In the genomic region with DNA sequence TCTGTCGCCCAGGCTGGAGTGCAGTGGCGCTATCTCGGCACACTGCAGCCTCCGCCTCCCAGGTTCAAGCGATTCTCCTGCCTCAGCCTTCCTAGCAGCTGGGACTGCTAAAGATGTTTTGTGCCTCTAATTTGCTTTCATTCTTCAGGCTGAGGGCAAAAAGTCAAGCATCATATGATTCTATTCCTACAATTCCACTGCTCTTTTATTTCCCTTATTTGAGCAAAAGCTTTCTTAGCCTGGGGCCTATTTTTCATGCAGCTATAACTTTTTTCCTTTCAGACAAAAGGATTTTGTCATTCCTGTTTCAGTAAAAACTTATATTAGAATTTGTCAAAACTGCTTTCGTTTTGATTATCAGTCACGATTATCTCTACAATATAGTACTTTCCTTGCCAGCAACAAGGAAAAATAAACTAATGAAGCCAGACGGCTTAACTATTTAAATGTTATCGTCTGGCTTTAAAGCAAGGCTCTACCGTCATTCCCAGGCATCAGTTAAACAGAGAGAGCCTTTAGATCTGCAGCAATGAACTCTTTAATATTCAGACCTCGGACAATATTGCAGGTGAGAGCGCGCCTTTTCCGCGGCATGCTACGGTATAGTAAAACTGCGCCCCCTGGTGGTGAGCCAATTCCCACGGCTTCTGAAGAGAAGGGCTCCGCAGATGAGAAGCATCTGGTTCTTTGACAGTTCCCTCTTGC, we compare ENCODE assay signal across 1 cellular context.
TF ChIP-seq lines count a peak whose summit lies in the region.

No MANE protein-coding gene starts in this region.

TF ChIP-seq in HepG2, 621 proteins besides CTCF, POLR2A, EP300 and RAD21 (continued from another document and continues in another):
- TF ChIP-seq, protein P1, sequence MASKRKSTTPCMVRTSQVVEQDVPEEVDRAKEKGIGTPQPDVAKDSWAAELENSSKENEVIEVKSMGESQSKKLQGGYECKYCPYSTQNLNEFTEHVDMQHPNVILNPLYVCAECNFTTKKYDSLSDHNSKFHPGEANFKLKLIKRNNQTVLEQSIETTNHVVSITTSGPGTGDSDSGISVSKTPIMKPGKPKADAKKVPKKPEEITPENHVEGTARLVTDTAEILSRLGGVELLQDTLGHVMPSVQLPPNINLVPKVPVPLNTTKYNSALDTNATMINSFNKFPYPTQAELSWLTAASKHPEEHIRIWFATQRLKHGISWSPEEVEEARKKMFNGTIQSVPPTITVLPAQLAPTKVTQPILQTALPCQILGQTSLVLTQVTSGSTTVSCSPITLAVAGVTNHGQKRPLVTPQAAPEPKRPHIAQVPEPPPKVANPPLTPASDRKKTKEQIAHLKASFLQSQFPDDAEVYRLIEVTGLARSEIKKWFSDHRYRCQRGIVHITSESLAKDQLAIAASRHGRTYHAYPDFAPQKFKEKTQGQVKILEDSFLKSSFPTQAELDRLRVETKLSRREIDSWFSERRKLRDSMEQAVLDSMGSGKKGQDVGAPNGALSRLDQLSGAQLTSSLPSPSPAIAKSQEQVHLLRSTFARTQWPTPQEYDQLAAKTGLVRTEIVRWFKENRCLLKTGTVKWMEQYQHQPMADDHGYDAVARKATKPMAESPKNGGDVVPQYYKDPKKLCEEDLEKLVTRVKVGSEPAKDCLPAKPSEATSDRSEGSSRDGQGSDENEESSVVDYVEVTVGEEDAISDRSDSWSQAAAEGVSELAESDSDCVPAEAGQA (IDR thresholded peaks at IDR 0.05; ENCODE audit: low read depth), result no peak
- TF ChIP-seq, protein P1 (CRISPR knock-in tag; IDR thresholded peaks at IDR 0.05; ENCODE audit: borderline replicate concordance), result no peak
- TF ChIP-seq CBX5 (CRISPR knock-in tag; IDR thresholded peaks at IDR 0.05; ENCODE audit: borderline replicate concordance), result no peak
- no peak for TF ChIP-seq ZNF614 (CRISPR knock-in tag; IDR thresholded peaks at IDR 0.05; ENCODE audit: borderline replicate concordance)
- no peak for TF ChIP-seq SRSF4 (IDR thresholded peaks at IDR 0.05; ENCODE audit: low read depth, low read length, poor library complexity, severe bottlenecking)
- no peak for TF ChIP-seq ZMYM3 (CRISPR knock-in tag; IDR thresholded peaks at IDR 0.05)
- TF ChIP-seq, protein P2, sequence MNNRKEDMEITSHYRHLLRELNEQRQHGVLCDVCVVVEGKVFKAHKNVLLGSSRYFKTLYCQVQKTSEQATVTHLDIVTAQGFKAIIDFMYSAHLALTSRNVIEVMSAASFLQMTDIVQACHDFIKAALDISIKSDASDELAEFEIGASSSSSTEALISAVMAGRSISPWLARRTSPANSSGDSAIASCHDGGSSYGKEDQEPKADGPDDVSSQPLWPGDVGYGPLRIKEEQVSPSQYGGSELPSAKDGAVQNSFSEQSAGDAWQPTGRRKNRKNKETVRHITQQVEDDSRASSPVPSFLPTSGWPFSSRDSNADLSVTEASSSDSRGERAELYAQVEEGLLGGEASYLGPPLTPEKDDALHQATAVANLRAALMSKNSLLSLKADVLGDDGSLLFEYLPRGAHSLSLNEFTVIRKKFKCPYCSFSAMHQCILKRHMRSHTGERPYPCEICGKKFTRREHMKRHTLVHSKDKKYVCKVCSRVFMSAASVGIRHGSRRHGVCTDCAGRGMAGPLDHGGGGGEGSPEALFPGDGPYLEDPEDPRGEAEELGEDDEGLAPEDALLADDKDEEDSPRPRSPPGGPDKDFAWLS (CRISPR knock-in tag; IDR thresholded peaks at IDR 0.05; ENCODE audit: borderline replicate concordance), result no peak
- TF ChIP-seq MXD4 (CRISPR knock-in tag; IDR thresholded peaks at IDR 0.05), result no peak
- TF ChIP-seq, protein P3, sequence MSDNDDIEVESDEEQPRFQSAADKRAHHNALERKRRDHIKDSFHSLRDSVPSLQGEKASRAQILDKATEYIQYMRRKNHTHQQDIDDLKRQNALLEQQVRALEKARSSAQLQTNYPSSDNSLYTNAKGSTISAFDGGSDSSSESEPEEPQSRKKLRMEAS (IDR thresholded peaks at IDR 0.05), result peak; percentile 91
- TF ChIP-seq NR2F2 (IDR thresholded peaks at IDR 0.05; ENCODE audit: borderline replicate concordance, low read depth), result no peak
- no peak for TF ChIP-seq ZKSCAN8 (CRISPR knock-in tag; IDR thresholded peaks at IDR 0.05; ENCODE audit: borderline replicate concordance)
- no peak for TF ChIP-seq DMAP1 (CRISPR knock-in tag; IDR thresholded peaks at IDR 0.05)
- no peak for TF ChIP-seq ZNF430 (CRISPR knock-in tag; IDR thresholded peaks at IDR 0.05)
- no peak for TF ChIP-seq TCF7L2 (IDR thresholded peaks at IDR 0.05; ENCODE audit: low read depth, low read length)
- no peak for TF ChIP-seq ZSCAN20 (CRISPR knock-in tag; IDR thresholded peaks at IDR 0.05; ENCODE audit: borderline replicate concordance)
- TF ChIP-seq, protein P4, sequence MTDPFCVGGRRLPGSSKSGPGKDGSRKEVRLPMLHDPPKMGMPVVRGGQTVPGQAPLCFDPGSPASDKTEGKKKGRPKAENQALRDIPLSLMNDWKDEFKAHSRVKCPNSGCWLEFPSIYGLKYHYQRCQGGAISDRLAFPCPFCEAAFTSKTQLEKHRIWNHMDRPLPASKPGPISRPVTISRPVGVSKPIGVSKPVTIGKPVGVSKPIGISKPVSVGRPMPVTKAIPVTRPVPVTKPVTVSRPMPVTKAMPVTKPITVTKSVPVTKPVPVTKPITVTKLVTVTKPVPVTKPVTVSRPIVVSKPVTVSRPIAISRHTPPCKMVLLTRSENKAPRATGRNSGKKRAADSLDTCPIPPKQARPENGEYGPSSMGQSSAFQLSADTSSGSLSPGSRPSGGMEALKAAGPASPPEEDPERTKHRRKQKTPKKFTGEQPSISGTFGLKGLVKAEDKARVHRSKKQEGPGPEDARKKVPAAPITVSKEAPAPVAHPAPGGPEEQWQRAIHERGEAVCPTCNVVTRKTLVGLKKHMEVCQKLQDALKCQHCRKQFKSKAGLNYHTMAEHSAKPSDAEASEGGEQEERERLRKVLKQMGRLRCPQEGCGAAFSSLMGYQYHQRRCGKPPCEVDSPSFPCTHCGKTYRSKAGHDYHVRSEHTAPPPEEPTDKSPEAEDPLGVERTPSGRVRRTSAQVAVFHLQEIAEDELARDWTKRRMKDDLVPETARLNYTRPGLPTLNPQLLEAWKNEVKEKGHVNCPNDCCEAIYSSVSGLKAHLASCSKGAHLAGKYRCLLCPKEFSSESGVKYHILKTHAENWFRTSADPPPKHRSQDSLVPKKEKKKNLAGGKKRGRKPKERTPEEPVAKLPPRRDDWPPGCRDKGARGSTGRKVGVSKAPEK (CRISPR knock-in tag; IDR thresholded peaks at IDR 0.05; ENCODE audit: borderline replicate concordance), result 0 out of 2 replicates have a peak, but pooled peaks have one; percentile 78
- no peak for TF ChIP-seq PAX8 (CRISPR knock-in tag; IDR thresholded peaks at IDR 0.05; ENCODE audit: borderline replicate concordance)
- no peak for TF ChIP-seq ZSCAN12 (CRISPR knock-in tag; IDR thresholded peaks at IDR 0.05)
- TF ChIP-seq, protein P5, sequence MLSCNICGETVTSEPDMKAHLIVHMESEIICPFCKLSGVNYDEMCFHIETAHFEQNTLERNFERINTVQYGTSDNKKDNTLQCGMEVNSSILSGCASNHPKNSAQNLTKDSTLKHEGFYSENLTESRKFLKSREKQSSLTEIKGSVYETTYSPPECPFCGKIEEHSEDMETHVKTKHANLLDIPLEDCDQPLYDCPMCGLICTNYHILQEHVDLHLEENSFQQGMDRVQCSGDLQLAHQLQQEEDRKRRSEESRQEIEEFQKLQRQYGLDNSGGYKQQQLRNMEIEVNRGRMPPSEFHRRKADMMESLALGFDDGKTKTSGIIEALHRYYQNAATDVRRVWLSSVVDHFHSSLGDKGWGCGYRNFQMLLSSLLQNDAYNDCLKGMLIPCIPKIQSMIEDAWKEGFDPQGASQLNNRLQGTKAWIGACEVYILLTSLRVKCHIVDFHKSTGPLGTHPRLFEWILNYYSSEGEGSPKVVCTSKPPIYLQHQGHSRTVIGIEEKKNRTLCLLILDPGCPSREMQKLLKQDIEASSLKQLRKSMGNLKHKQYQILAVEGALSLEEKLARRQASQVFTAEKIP (CRISPR knock-in tag; IDR thresholded peaks at IDR 0.05; ENCODE audit: borderline replicate concordance), result no peak
- peak; percentile 24; the same call in 1 of the 2 replicates for TF ChIP-seq RXRB (CRISPR knock-in tag; IDR thresholded peaks at IDR 0.05; ENCODE audit: borderline replicate concordance)
- TF ChIP-seq, protein P6, sequence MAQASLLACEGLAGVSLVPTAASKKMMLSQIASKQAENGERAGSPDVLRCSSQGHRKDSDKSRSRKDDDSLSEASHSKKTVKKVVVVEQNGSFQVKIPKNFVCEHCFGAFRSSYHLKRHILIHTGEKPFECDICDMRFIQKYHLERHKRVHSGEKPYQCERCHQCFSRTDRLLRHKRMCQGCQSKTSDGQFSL (CRISPR knock-in tag; IDR thresholded peaks at IDR 0.05), result no peak
- TF ChIP-seq ZMYM4 (CRISPR knock-in tag; IDR thresholded peaks at IDR 0.05), result 0 out of 2 replicates have a peak, but pooled peaks have one; percentile 30
- TF ChIP-seq, protein P7, sequence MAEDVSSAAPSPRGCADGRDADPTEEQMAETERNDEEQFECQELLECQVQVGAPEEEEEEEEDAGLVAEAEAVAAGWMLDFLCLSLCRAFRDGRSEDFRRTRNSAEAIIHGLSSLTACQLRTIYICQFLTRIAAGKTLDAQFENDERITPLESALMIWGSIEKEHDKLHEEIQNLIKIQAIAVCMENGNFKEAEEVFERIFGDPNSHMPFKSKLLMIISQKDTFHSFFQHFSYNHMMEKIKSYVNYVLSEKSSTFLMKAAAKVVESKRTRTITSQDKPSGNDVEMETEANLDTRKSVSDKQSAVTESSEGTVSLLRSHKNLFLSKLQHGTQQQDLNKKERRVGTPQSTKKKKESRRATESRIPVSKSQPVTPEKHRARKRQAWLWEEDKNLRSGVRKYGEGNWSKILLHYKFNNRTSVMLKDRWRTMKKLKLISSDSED (CRISPR knock-in tag; IDR thresholded peaks at IDR 0.05), result no peak
- TF ChIP-seq PHF21A (CRISPR knock-in tag; IDR thresholded peaks at IDR 0.05), result no peak
- peak; percentile 72; the same call in 1 of the 2 replicates for TF ChIP-seq RNF2 (conservative IDR thresholded peaks at IDR 0.05; ENCODE audit: low read depth)
- TF ChIP-seq BRD4 (CRISPR knock-in tag; IDR thresholded peaks at IDR 0.05), result no peak
- TF ChIP-seq SOX5 (CRISPR knock-in tag; IDR thresholded peaks at IDR 0.05; ENCODE audit: borderline replicate concordance), result 0 out of 2 replicates have a peak, but pooled peaks have one; percentile 9
- TF ChIP-seq, protein P8, sequence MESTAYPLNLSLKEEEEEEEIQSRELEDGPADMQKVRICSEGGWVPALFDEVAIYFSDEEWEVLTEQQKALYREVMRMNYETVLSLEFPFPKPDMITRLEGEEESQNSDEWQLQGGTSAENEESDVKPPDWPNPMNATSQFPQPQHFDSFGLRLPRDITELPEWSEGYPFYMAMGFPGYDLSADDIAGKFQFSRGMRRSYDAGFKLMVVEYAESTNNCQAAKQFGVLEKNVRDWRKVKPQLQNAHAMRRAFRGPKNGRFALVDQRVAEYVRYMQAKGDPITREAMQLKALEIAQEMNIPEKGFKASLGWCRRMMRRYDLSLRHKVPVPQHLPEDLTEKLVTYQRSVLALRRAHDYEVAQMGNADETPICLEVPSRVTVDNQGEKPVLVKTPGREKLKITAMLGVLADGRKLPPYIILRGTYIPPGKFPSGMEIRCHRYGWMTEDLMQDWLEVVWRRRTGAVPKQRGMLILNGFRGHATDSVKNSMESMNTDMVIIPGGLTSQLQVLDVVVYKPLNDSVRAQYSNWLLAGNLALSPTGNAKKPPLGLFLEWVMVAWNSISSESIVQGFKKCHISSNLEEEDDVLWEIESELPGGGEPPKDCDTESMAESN (CRISPR knock-in tag; conservative IDR thresholded peaks at IDR 0.05), result no peak
- no peak for TF ChIP-seq ADNP (CRISPR knock-in tag; IDR thresholded peaks at IDR 0.05)
- no peak for TF ChIP-seq FOXJ3 (CRISPR knock-in tag; IDR thresholded peaks at IDR 0.05; ENCODE audit: borderline replicate concordance)
- no peak for TF ChIP-seq FOXC1 (CRISPR knock-in tag; IDR thresholded peaks at IDR 0.05; ENCODE audit: borderline replicate concordance)
- TF ChIP-seq NFRKB (IDR thresholded peaks at IDR 0.05), result no peak
- no peak for TF ChIP-seq KLF11 (CRISPR knock-in tag; IDR thresholded peaks at IDR 0.05)
- TF ChIP-seq, protein P9, sequence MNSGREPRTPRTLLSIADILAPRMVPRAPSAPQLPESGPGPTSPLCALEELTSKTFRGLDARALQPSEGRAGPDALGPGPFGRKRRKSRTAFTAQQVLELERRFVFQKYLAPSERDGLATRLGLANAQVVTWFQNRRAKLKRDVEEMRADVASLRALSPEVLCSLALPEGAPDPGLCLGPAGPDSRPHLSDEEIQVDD (CRISPR knock-in tag; IDR thresholded peaks at IDR 0.05; ENCODE audit: borderline replicate concordance), result no peak
- no peak for TF ChIP-seq ZNF563 (CRISPR knock-in tag; IDR thresholded peaks at IDR 0.05)
